In genomic region chr4:99894998-99895397, GRCh38 we compare ENCODE assay signal across 8 cellular contexts. TPM values are rescaled to one million over a fixed set of nuclear protein-coding genes. Genes with fewer than 3 reads are reported as not detected.
A peak's percentile ranks its signal among the peaks of the same experiment; 100 is the strongest.
DNase-seq lines count a peak whose midpoint lies in the region; ATAC-seq, FAIRE-seq and TF ChIP-seq lines count a peak whose summit lies in the region.

No MANE protein-coding gene starts in this region.

- H3K27me3 ChIP-seq in HL-60 (ENCODE audit: insufficient read depth, poor library complexity, severe bottlenecking): no peaks in the 10 kb centered on the region
- H3K27me3 ChIP-seq in hepatocyte: no peaks in the 10 kb centered on the region
- H3K27me3 ChIP-seq in spleen (replicated peaks in 1 of 7): no peaks in the 10 kb centered on the region

- DNase-seq in HL-60 (ENCODE audit: low read depth in 1 of 2, low spot score in 1 of 2): no peak
- no peak for DNase-seq in activated T-helper 1 cell treated with anti-CD3 and anti-CD28 coated beads, Interleukin-12 subunit alpha, Interleukin-12 subunit beta, Interleukin-2, Interleukin-4 antibody, amounts not matched to agents 30 ng/mL and 10 ng/mL and 1 ng/mL, durations not matched to agents 14 hours and 24 hours and 36 hours (ENCODE audit: low spot score)
- DNase-seq in hepatocyte (ENCODE audit: low spot score): no peak
- peak; percentile 80 for DNase-seq in spleen
- DNase-seq in activated effector memory CD4-positive, alpha-beta T cell treated with anti-CD3 and anti-CD28 coated beads, Interleukin-2, amount 50 U/mL, for 16 hours: no peak
- DNase-seq in NK-92 treated with Interleukin-12 subunit alpha and Interleukin-12 subunit beta, amount 100 ng/mL, for 24 hours (lab: John Stamatoyannopoulos, UW): no peak
- no peak for DNase-seq in frontal cortex (ENCODE audit: low spot score in 2 of 2)

- no peak for FAIRE-seq in frontal cortex (lab: Jason Lieb, UNC)

- H3K4me3 ChIP-seq in HL-60 (replicated peaks; ENCODE audit: insufficient read depth, low read length) (peak overlapping the region; percentile 38; the same call in 1 of the 2 replicates), hepatocyte (peak overlapping the region; percentile 14), spleen (peak overlapping the region in 7 of 8 donors; percentile 66 to 87 (median 79))

- no peak for TF ChIP-seq POLR2A in spleen (IDR thresholded peaks at IDR 0.05)

- intact Hi-C loops in activated T-helper 1 cell treated with anti-CD3 and anti-CD28 coated beads, Interleukin-12 subunit alpha, Interleukin-12 subunit beta, Interleukin-2, Interleukin-4 antibody, amounts not matched to agents 30 ng/mL and 10 ng/mL and 1 ng/mL, durations not matched to agents 14 hours and 24 hours and 36 hours (cut with micrococcal nuclease): loop anchor here (1.0 to 5.0 kb wide), 11 partner anchors 28 to 1753 kb away; partner anchors contain the start of genes ADH5, DAPP1, DNAJB14 and H2AZ1
- intact Hi-C loops in spleen (cut with DNase I; ENCODE audit: low total_unique reads): loop anchor here (5.0 to 10.0 kb wide), 2 partner anchors 47 to 80 kb away; partner anchors contain the start of gene DAPP1

- H3K27me3 Mint-ChIP-seq in activated T-helper 1 cell treated with anti-CD3 and anti-CD28 coated beads, Interleukin-12 subunit alpha, Interleukin-12 subunit beta, Interleukin-2, Interleukin-4 antibody, amounts not matched to agents 30 ng/mL and 10 ng/mL and 1 ng/mL, durations not matched to agents 14 hours and 24 hours and 36 hours (ENCODE audit: insufficient read depth): no peaks in the 10 kb centered on the region

- H3K9me2 ChIP-seq in hepatocyte (replicated peaks; ENCODE audit: insufficient read depth): no peaks in the 10 kb centered on the region

- H3K79me2 ChIP-seq in hepatocyte: peaks cover 40% of the 10 kb centered on the region

- H3K36me3 Mint-ChIP-seq in activated T-helper 1 cell treated with anti-CD3 and anti-CD28 coated beads, Interleukin-12 subunit alpha, Interleukin-12 subunit beta, Interleukin-2, Interleukin-4 antibody, amounts not matched to agents 30 ng/mL and 10 ng/mL and 1 ng/mL, durations not matched to agents 14 hours and 24 hours and 36 hours (ENCODE audit: low read depth): peaks cover 20% of the 10 kb centered on the region

- H3K4me2 ChIP-seq in hepatocyte: peak overlapping the region; percentile 73

- no peaks in the 10 kb centered on the region for H4K20me1 ChIP-seq in hepatocyte (ENCODE audit: insufficient read depth, poor library complexity, severe bottlenecking)

- H3K4me1 Mint-ChIP-seq in activated T-helper 1 cell treated with anti-CD3 and anti-CD28 coated beads, Interleukin-12 subunit alpha, Interleukin-12 subunit beta, Interleukin-2, Interleukin-4 antibody, amounts not matched to agents 30 ng/mL and 10 ng/mL and 1 ng/mL, durations not matched to agents 14 hours and 24 hours and 36 hours (ENCODE audit: low read depth): peaks cover 42% of the 10 kb centered on the region

- peak overlapping the region; percentile 80 for H3K27ac Mint-ChIP-seq in activated T-helper 1 cell treated with anti-CD3 and anti-CD28 coated beads, Interleukin-12 subunit alpha, Interleukin-12 subunit beta, Interleukin-2, Interleukin-4 antibody, amounts not matched to agents 30 ng/mL and 10 ng/mL and 1 ng/mL, durations not matched to agents 14 hours and 24 hours and 36 hours

- WGBS in hepatocyte (ENCODE audit: low lambda C conversion rate, missing lambda C conversion rate): 96% methylated on average over 16 of the region's 16 CpGs
- 95 to 97% (median 96%) methylated on average over 16 of the region's 16 CpGs for WGBS in spleen, 5 donors

- H3K4me1 ChIP-seq in hepatocyte (ENCODE audit: insufficient read depth): peaks cover 8% of the 10 kb centered on the region
- H3K4me1 ChIP-seq in spleen: peaks cover 11 to 50% (median 40%) of the 10 kb centered on the region in 6 donors

- H3K4me3 Mint-ChIP-seq in activated T-helper 1 cell treated with anti-CD3 and anti-CD28 coated beads, Interleukin-12 subunit alpha, Interleukin-12 subunit beta, Interleukin-2, Interleukin-4 antibody, amounts not matched to agents 30 ng/mL and 10 ng/mL and 1 ng/mL, durations not matched to agents 14 hours and 24 hours and 36 hours: no peak overlapping the region

- no peak for ATAC-seq in GM21526 (IDR thresholded peaks at IDR 0.05; ENCODE audit: low FRiP score, unreplicated experiment)

- peak overlapping the region; percentile 67 for H2AFZ ChIP-seq in hepatocyte

- H3K9me3 ChIP-seq in hepatocyte (ENCODE audit: low read depth): no peaks in the 10 kb centered on the region
- H3K9me3 ChIP-seq in spleen: no peaks in the 10 kb centered on the region

- H3K36me3 ChIP-seq in hepatocyte (replicated peaks; ENCODE audit: insufficient read depth, low read depth) (no peaks in the 10 kb centered on the region), spleen (peaks cover 0 to 25% (median 2%) of the 10 kb centered on the region in 6 donors)

- TF ChIP-seq CTCF in HL-60 (IDR thresholded peaks at IDR 0.05; ENCODE audit: insufficient read depth, low read length): no peak
- TF ChIP-seq CTCF in hepatocyte (IDR thresholded peaks at IDR 0.05; ENCODE audit: poor library complexity): no peak
- no peak for TF ChIP-seq CTCF in spleen (IDR thresholded peaks at IDR 0.05 in 8 of 11, conservative IDR thresholded peaks at IDR 0.05 in 3 of 11)

- H3K9me3 Mint-ChIP-seq in activated T-helper 1 cell treated with anti-CD3 and anti-CD28 coated beads, Interleukin-12 subunit alpha, Interleukin-12 subunit beta, Interleukin-2, Interleukin-4 antibody, amounts not matched to agents 30 ng/mL and 10 ng/mL and 1 ng/mL, durations not matched to agents 14 hours and 24 hours and 36 hours: no peaks in the 10 kb centered on the region

- H3K27ac ChIP-seq in HL-60 (replicated peaks) (peak overlapping the region; percentile 52), hepatocyte (peak overlapping the region; percentile 81), spleen (peak overlapping the region in 7 of 8 donors; percentile 83 to 94 (median 88))

RNA-seq across cellular contexts. Expression of gene LAMTOR3, which starts 0.8 kb away (rescaled TPM):
- total RNA-seq in activated T-helper 1 cell treated with anti-CD3 and anti-CD28 coated beads, Interleukin-12 subunit alpha, Interleukin-12 subunit beta, Interleukin-2, Interleukin-4 antibody, amounts not matched to agents 30 ng/mL and 10 ng/mL and 1 ng/mL, durations not matched to agents 14 hours and 24 hours and 36 hours: 28.6 and 29.7 TPM in 2 replicates
- total RNA-seq in hepatocyte: 133 and 143 TPM in 2 replicates
- 90.7 and 126 TPM in 2 replicates for polyA plus RNA-seq in hepatocyte
- total RNA-seq in spleen: 10 to 100 TPM; 22.4 to 50.1 (median 34.8) TPM
- polyA plus RNA-seq in spleen: 10 to 100 TPM; 28.6 to 52.6 (median 43.8) TPM
- 56.7 TPM for total RNA-seq in frontal cortex

RNA-seq across cellular contexts. Expression of gene DNAJB14, which starts 51.4 kb away (rescaled TPM):
- 52.4 and 61.0 TPM in 2 replicates for total RNA-seq in activated T-helper 1 cell treated with anti-CD3 and anti-CD28 coated beads, Interleukin-12 subunit alpha, Interleukin-12 subunit beta, Interleukin-2, Interleukin-4 antibody, amounts not matched to agents 30 ng/mL and 10 ng/mL and 1 ng/mL, durations not matched to agents 14 hours and 24 hours and 36 hours
- 49.1 and 52.6 TPM in 2 replicates for total RNA-seq in hepatocyte
- 19.0 and 25.1 TPM in 2 replicates for polyA plus RNA-seq in hepatocyte
- 10 to 100 TPM; 40.9 to 77.7 (median 55.2) TPM for total RNA-seq in spleen
- 10 to 100 TPM; 10.6 to 11.0 (median 10.8) TPM for polyA plus RNA-seq in spleen
- 97.4 TPM for total RNA-seq in frontal cortex

RNA-seq across cellular contexts. Expression of gene H2AZ1, which starts 55.1 kb away (rescaled TPM):
- 447 and 450 TPM in 2 replicates for total RNA-seq in activated T-helper 1 cell treated with anti-CD3 and anti-CD28 coated beads, Interleukin-12 subunit alpha, Interleukin-12 subunit beta, Interleukin-2, Interleukin-4 antibody, amounts not matched to agents 30 ng/mL and 10 ng/mL and 1 ng/mL, durations not matched to agents 14 hours and 24 hours and 36 hours
- total RNA-seq in hepatocyte: 339 and 361 TPM in 2 replicates
- 363 and 427 TPM in 2 replicates for polyA plus RNA-seq in hepatocyte
- total RNA-seq in spleen: 100 to 1,000 TPM; 107 to 161 (median 128) TPM
- polyA plus RNA-seq in spleen: 100 to 1,000 TPM; 123 to 262 (median 253) TPM
- 119 TPM for total RNA-seq in frontal cortex

Comparison
In these comparisons a context has a peak if more than half of its experiments do, and no peak if none do; other contexts are left out.
1. H3K4me3 ChIP-seq: peak in every context shown above with its lines; median percentile 79 in spleen; 38 in HL-60; 14 in hepatocyte.